ENCODE assay signal across 1 cellular context in the genomic region with DNA sequence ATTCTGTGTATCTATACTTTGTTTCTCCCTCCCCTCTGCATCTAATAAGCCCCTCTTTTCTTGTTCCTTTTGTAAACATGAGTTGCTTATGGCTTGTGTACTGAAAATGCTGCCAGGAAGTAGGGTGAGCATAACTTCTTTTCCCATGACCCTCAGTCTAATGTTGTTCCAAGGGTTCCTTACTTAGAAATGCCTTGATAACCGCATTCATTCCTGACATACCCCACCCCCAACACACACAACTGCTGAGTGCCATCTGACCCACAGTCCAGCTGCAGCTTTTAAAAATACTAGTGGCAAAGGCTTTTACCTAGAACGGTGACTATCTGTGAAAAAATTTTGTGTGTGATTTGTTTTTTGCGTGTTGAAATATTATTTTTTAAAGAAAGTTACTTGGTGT.
TF ChIP-seq lines count a peak whose summit lies in the region.

No MANE protein-coding gene starts in this region.

TF ChIP-seq in GM23338, 12 proteins besides CTCF, POLR2A, EP300 and RAD21 (continued from another document):
- TF ChIP-seq, protein P1, sequence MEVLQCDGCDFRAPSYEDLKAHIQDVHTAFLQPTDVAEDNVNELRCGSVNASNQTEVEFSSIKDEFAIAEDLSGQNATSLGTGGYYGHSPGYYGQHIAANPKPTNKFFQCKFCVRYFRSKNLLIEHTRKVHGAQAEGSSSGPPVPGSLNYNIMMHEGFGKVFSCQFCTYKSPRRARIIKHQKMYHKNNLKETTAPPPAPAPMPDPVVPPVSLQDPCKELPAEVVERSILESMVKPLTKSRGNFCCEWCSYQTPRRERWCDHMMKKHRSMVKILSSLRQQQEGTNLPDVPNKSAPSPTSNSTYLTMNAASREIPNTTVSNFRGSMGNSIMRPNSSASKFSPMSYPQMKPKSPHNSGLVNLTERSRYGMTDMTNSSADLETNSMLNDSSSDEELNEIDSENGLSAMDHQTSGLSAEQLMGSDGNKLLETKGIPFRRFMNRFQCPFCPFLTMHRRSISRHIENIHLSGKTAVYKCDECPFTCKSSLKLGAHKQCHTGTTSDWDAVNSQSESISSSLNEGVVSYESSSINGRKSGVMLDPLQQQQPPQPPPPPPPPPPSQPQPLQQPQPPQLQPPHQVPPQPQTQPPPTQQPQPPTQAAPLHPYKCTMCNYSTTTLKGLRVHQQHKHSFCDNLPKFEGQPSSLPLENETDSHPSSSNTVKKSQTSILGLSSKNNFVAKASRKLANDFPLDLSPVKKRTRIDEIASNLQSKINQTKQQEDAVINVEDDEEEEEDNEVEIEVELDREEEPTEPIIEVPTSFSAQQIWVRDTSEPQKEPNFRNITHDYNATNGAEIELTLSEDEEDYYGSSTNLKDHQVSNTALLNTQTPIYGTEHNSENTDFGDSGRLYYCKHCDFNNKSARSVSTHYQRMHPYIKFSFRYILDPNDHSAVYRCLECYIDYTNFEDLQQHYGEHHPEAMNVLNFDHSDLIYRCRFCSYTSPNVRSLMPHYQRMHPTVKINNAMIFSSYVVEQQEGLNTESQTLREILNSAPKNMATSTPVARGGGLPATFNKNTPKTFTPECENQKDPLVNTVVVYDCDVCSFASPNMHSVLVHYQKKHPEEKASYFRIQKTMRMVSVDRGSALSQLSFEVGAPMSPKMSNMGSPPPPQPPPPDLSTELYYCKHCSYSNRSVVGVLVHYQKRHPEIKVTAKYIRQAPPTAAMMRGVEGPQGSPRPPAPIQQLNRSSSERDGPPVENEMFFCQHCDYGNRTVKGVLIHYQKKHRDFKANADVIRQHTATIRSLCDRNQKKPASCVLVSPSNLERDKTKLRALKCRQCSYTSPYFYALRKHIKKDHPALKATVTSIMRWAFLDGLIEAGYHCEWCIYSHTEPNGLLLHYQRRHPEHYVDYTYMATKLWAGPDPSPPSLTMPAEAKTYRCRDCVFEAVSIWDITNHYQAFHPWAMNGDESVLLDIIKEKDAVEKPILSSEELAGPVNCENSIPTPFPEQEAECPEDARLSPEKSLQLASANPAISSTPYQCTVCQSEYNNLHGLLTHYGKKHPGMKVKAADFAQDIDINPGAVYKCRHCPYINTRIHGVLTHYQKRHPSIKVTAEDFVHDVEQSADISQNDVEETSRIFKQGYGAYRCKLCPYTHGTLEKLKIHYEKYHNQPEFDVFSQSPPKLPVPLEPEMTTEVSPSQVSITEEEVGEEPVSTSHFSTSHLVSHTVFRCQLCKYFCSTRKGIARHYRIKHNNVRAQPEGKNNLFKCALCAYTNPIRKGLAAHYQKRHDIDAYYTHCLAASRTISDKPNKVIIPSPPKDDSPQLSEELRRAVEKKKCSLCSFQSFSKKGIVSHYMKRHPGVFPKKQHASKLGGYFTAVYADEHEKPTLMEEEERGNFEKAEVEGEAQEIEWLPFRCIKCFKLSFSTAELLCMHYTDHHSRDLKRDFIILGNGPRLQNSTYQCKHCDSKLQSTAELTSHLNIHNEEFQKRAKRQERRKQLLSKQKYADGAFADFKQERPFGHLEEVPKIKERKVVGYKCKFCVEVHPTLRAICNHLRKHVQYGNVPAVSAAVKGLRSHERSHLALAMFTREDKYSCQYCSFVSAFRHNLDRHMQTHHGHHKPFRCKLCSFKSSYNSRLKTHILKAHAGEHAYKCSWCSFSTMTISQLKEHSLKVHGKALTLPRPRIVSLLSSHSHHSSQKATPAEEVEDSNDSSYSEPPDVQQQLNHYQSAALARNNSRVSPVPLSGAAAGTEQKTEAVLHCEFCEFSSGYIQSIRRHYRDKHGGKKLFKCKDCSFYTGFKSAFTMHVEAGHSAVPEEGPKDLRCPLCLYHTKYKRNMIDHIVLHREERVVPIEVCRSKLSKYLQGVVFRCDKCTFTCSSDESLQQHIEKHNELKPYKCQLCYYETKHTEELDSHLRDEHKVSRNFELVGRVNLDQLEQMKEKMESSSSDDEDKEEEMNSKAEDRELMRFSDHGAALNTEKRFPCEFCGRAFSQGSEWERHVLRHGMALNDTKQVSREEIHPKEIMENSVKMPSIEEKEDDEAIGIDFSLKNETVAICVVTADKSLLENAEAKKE (CRISPR knock-in tag; IDR thresholded peaks at IDR 0.05) = no peak
- TF ChIP-seq STAT1 (IDR thresholded peaks at IDR 0.05; ENCODE audit: unreplicated experiment) (no peak), NANOG (IDR thresholded peaks at IDR 0.05; ENCODE audit: borderline replicate concordance) (no peak)
